ENCODE assay signal across 9 cellular contexts in genomic region chr1:218674280-218674773, GRCh38.
DNase-seq lines count a peak whose midpoint lies in the region; ATAC-seq and TF ChIP-seq lines count a peak whose summit lies in the region.
"Had no signal": no experiment of that assay in that cellular context is flagged by ENCODE, and none has a peak within 500 bp of the region (broad histone marks: within the 10 kb centered on the region; RNA-seq: fewer than 3 reads in every experiment).

No MANE protein-coding gene starts in this region.

- no peaks in the 10 kb centered on the region for H3K36me3 ChIP-seq in upper lobe of left lung

- H3K9me3 ChIP-seq in upper lobe of left lung = no peaks in the 10 kb centered on the region

- no peak for TF ChIP-seq EP300 in upper lobe of left lung (IDR thresholded peaks at IDR 0.05)

- peak in 1 of 6 experiments; percentile 19 for TF ChIP-seq CTCF in upper lobe of left lung (IDR thresholded peaks at IDR 0.05)

- no peaks in the 10 kb centered on the region for H3K27me3 ChIP-seq in upper lobe of left lung

- DNase-seq in NCI-H748 (lab: John Stamatoyannopoulos, UW; ENCODE audit: unreplicated experiment) = peak; percentile 6
- no peak for DNase-seq in NCI-H748 treated with DMSO at 0.1 percent for 48 hours (lab: John Stamatoyannopoulos, UW)
- peak; percentile 94 for DNase-seq in amniotic epithelial cell (ENCODE audit: low read depth)
- peak; percentile 98 for DNase-seq in iris pigment epithelial cell (ENCODE audit: low read depth)
- DNase-seq in upper lobe of left lung = peak in 1 of 2 donors; percentile 40
- DNase-seq in AML-193 (lab: John Stamatoyannopoulos, UW) = no peak
- DNase-seq in activated CD4-positive, alpha-beta T cell treated with anti-CD3 and anti-CD28 coated beads for 4 hours = no peak
- DNase-seq in activated CD4-positive, alpha-beta T cell treated with anti-CD3 and anti-CD28 coated beads, Interleukin-2, amount 50 U/mL, for 48 hours = no peak
- DNase-seq: C1 segment of cervical spinal cord had no signal

- WGBS in upper lobe of left lung, 2 donors = 34 to 36% methylated on average over 9 of the region's 9 CpGs

- H3K27ac ChIP-seq in upper lobe of left lung = peak overlapping the region in 2 of 4 donors; percentile 15 to 28

- no peak for TF ChIP-seq POLR2A in upper lobe of left lung (IDR thresholded peaks at IDR 0.05)

- no peak overlapping the region for H3K4me3 ChIP-seq in upper lobe of left lung

- ATAC-seq in upper lobe of left lung (ENCODE audit: low FRiP score in 2 of 2) = peak; percentile 82 to 85

- peaks cover 0 to 8% (median 0%) of the 10 kb centered on the region in 4 donors for H3K4me1 ChIP-seq in upper lobe of left lung

Comparison
In these comparisons a context has a peak if more than half of its experiments do, and no peak if none do; other contexts are left out.
1. DNase-seq: peak in NCI-H748 (single experiment), amniotic epithelial cell (single experiment) and iris pigment epithelial cell (single experiment); none in NCI-H748 treated with DMSO at 0.1 percent for 48 hours (single experiment), AML-193 (0 of 2), activated CD4-positive, alpha-beta T cell treated with anti-CD3 and anti-CD28 coated beads for 4 hours (0 of 2) and activated CD4-positive, alpha-beta T cell treated with anti-CD3 and anti-CD28 coated beads, Interleukin-2, amount 50 U/mL, for 48 hours (0 of 2).